ENCODE assay signal across 7 cellular contexts in genomic region chr6:140043357-140043756, GRCh38.
A peak's percentile ranks its signal among the peaks of the same experiment; 100 is the strongest.
DNase-seq lines count a peak whose midpoint lies in the region; ATAC-seq and TF ChIP-seq lines count a peak whose summit lies in the region.

No MANE protein-coding gene starts in this region.

- H3K27me3 Mint-ChIP-seq in type B pancreatic cell: no peaks in the 10 kb centered on the region

- peaks cover 12% of the 10 kb centered on the region for H3K4me1 Mint-ChIP-seq in type B pancreatic cell (ENCODE audit: unreplicated experiment)

- no peak for ATAC-seq in GM21447 (IDR thresholded peaks at IDR 0.05; ENCODE audit: unreplicated experiment)

- no peak overlapping the region for H3K4me3 ChIP-seq in choroid plexus epithelial cell (ENCODE audit: low read depth, low read length)

- no peak overlapping the region for H3K27ac Mint-ChIP-seq in type B pancreatic cell

- no peak overlapping the region for H3K4me3 Mint-ChIP-seq in type B pancreatic cell

- TF ChIP-seq CTCF in choroid plexus epithelial cell (conservative IDR thresholded peaks at IDR 0.05; ENCODE audit: low read depth, low read length): no peak
- TF ChIP-seq CTCF in type B pancreatic cell (conservative IDR thresholded peaks at IDR 0.05): no peak

- no peaks in the 10 kb centered on the region for H3K36me3 Mint-ChIP-seq in type B pancreatic cell

- DNase-seq in H4 (ENCODE audit: low spot score): peak; percentile 66
- DNase-seq in NCI-H226: peak; percentile 90
- DNase-seq in choroid plexus epithelial cell (ENCODE audit: low read depth): peak; percentile 84
- peak; percentile 99 for DNase-seq in renal cortical epithelial cell (ENCODE audit: low read depth)
- DNase-seq in type B pancreatic cell (ENCODE audit: extremely low spot score, unreplicated experiment): no peak
- no peak for DNase-seq in activated effector memory CD4-positive, alpha-beta T cell treated with anti-CD3 and anti-CD28 coated beads, Interleukin-2, amount 50 U/mL, for 16 hours

- no peaks in the 10 kb centered on the region for H3K9me3 Mint-ChIP-seq in type B pancreatic cell

Comparison
In these comparisons a context has a peak if more than half of its experiments do, and no peak if none do; other contexts are left out.
1. DNase-seq: peak in H4 (single experiment), NCI-H226 (single experiment), choroid plexus epithelial cell (single experiment) and renal cortical epithelial cell (single experiment); none in type B pancreatic cell (single experiment) and activated effector memory CD4-positive, alpha-beta T cell treated with anti-CD3 and anti-CD28 coated beads, Interleukin-2, amount 50 U/mL, for 16 hours (single experiment).